ENCODE assay signal across 1 cellular context in genomic region chr22:31753634-31754471, GRCh38.
TF ChIP-seq lines count a peak whose summit lies in the region.

Gene DEPDC5, plus strand, starts transcription at chr22:31754019. Its CDS starts 903 bp downstream, at chr22:31754922.

TF ChIP-seq in H1, 55 proteins besides CTCF, POLR2A, EP300 and RAD21:
- peak; percentile 61 for TF ChIP-seq SP2 (IDR thresholded peaks at IDR 0.05; ENCODE audit: low read length)
- TF ChIP-seq RNF2 (IDR thresholded peaks at IDR 0.05; ENCODE audit: borderline replicate concordance, low read depth, low read length, missing control alignments, poor library complexity, severe bottlenecking), result no peak
- TF ChIP-seq RFX5 (IDR thresholded peaks at IDR 0.05; ENCODE audit: borderline replicate concordance, low read depth, low read length), result no peak
- TF ChIP-seq HDAC2 (IDR thresholded peaks at IDR 0.05; ENCODE audit: borderline replicate concordance in 1 of 2, low read depth in 2 of 2, low read length in 2 of 2), result peak in 1 of 2 experiments; percentile 96; a peak in 2 of 4 replicates
- peak; percentile 76 for TF ChIP-seq PHF8 (conservative IDR thresholded peaks at IDR 0.05; ENCODE audit: low read depth, low read length)
- peak; percentile 100 for TF ChIP-seq KDM1A (IDR thresholded peaks at IDR 0.05; ENCODE audit: borderline replicate concordance, low read length)
- TF ChIP-seq SP1 (IDR thresholded peaks at IDR 0.05; ENCODE audit: low read depth, low read length), result 0 out of 2 replicates have a peak, but pooled peaks have one; percentile 6
- TF ChIP-seq SIRT6 (IDR thresholded peaks at IDR 0.05; ENCODE audit: low read length), result no peak
- TF ChIP-seq RBBP5 (IDR thresholded peaks at IDR 0.05; ENCODE audit: borderline replicate concordance, low read depth, low read length), result peak; percentile 61; the same call in 1 of the 2 replicates
- peak; percentile 42 for TF ChIP-seq TAF7 (optimal IDR thresholded peaks at IDR 0.05; ENCODE audit: borderline replicate concordance, low read depth, low read length)
- TF ChIP-seq SAP30 (IDR thresholded peaks at IDR 0.05; ENCODE audit: insufficient read depth, insufficient replicate concordance, low read length), result no peak
- peak; percentile 76 for TF ChIP-seq ASH2L (IDR thresholded peaks at IDR 0.05; ENCODE audit: low read length)
- peak; percentile 65 for TF ChIP-seq TBP (IDR thresholded peaks at IDR 0.05; ENCODE audit: low read depth, low read length)
- peak; percentile 93 for TF ChIP-seq EGR1 (IDR thresholded peaks at IDR 0.05; ENCODE audit: borderline replicate concordance, low read depth, low read length)
- peak; percentile 82 for TF ChIP-seq TAF1 (IDR thresholded peaks at IDR 0.05; ENCODE audit: low read depth, low read length)
- peak; percentile 82 for TF ChIP-seq POLR2AphosphoS5 (IDR thresholded peaks at IDR 0.05; ENCODE audit: low read depth, low read length)
- TF ChIP-seq SIN3A (conservative IDR thresholded peaks at IDR 0.05 in 1 of 2, IDR thresholded peaks at IDR 0.05 in 1 of 2; ENCODE audit: low read depth in 1 of 2, low read length in 2 of 2), result peak in 1 of 2 experiments; percentile 72; a peak in 3 of 4 replicates
- peak; percentile 9; the same call in 1 of the 2 replicates for TF ChIP-seq MAX (IDR thresholded peaks at IDR 0.05)
- TF ChIP-seq GTF2F1 (IDR thresholded peaks at IDR 0.05; ENCODE audit: borderline replicate concordance, low read depth, low read length), result peak; percentile 40; the same call in 1 of the 2 replicates
- peak; percentile 57 for TF ChIP-seq KDM4A (IDR thresholded peaks at IDR 0.05; ENCODE audit: low read depth, low read length, severe bottlenecking)
- TF ChIP-seq CREB1 (IDR thresholded peaks at IDR 0.05), result no peak
- TF ChIP-seq NANOG (IDR thresholded peaks at IDR 0.05; ENCODE audit: insufficient read depth, low read depth, low read length, poor library complexity, severe bottlenecking), result peak; percentile 9
